ENCODE assay signal across 1 cellular context in the genomic region with DNA sequence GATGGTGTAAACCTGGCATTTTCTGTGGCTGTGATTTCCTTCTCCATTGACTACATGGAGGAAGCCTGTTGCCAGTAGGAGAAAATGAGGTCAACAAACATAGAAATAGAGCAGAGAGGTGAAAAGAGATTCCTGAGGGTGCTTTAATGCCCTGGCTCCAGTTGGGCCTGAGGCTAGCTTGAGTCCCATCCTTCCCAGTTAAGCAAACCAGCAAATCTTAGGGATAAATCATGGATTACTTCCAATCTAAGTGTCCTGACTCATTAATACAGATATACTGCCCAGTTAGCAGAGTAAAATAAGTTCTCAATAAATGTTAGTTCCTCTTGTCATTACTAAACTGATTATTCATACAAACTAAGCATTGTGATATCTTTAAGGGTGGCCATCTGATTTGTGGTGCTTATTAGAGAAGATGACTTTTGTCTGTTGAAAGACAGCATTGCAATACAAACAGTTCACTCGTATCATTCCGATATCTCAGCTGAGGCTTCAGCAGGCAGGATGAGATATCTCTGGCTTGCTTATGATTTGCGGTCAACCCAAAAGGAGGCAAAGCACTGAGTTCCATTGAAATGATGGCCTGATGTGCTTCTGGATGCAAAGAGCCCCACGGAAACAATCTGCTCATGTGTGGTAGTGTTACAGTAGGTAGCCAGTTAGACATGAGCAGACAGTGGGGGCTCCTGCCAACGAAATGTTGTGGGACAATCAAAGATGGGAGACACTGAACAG.
TF ChIP-seq lines count a peak whose summit lies in the region.

No MANE protein-coding gene starts in this region.

TF ChIP-seq in K562, 482 proteins besides CTCF, POLR2A, EP300 and RAD21:
- TF ChIP-seq RCOR1 (IDR thresholded peaks at IDR 0.05; ENCODE audit: borderline replicate concordance in 1 of 2, low read depth in 2 of 2, low read length in 2 of 2) (0 out of 4 replicates have a peak, but pooled peaks of 1 of the 2 experiments have one; percentile 29), MEIS2 (IDR thresholded peaks at IDR 0.05; ENCODE audit: partially characterized antibody) (peak; percentile 24), CBFA2T3 (IDR thresholded peaks at IDR 0.05) (peak; percentile 45), IFI16 (CRISPR knock-in tag; IDR thresholded peaks at IDR 0.05) (no peak), KDM1A (IDR thresholded peaks at IDR 0.05) (0 out of 4 replicates have a peak, but pooled peaks have one; percentile 14 to 23)
